8 cellular contexts compared by ENCODE assay signal in the genomic region with DNA sequence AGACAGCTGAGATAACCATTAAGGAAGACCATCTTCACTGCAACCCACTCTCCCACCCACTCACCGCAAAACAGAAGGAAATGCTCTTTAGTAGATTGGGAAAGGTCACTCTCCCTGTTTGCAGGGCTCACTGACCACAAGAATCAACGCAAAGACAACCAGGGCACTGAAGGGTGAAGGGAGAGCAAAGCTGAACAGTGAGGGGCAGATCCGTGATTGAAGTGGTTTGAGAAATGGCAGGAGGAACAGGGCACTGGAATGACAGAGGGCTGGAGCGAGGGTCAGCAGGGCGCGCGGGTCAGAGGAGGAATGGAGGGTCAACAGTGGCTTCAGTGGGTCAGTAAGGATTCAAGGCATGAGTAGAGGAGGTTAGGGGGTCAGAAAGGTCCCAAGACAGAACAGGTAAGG. TPM values are rescaled to one million over a fixed set of nuclear protein-coding genes. Genes with fewer than 3 reads are reported as not detected.
DNase-seq lines count a peak whose midpoint lies in the region; ATAC-seq and TF ChIP-seq lines count a peak whose summit lies in the region.

No MANE protein-coding gene starts in this region.

- H3K27me3 Mint-ChIP-seq in GM23338 (ENCODE audit: insufficient read depth, low read depth, poor library complexity) = peaks cover 7% of the 10 kb centered on the region

- TF ChIP-seq CTCF in GM23338 (conservative IDR thresholded peaks at IDR 0.05; ENCODE audit: low read depth in 2 of 2) = no peak
- no peak for TF ChIP-seq CTCF in fibroblast of pulmonary artery (IDR thresholded peaks at IDR 0.05; ENCODE audit: low read length, missing control alignments)

- H3K4me3 Mint-ChIP-seq in GM23338 = peak overlapping the region; percentile 97

- no peaks in the 10 kb centered on the region for H3K9me3 ChIP-seq in BLaER1

- no peaks in the 10 kb centered on the region; the same call in 2 of the 3 replicates for H3K36me3 Mint-ChIP-seq in GM23338 (ENCODE audit: low read depth)

- H3K27ac ChIP-seq in BLaER1 (peak overlapping the region; percentile 92), GM23338 (ENCODE audit: low read depth) (peak overlapping the region; percentile 90)

- peak overlapping the region; percentile 93 for H3K9ac ChIP-seq in BLaER1

- peak overlapping the region; percentile 66; the same call in 1 of the 2 replicates for H2AFZ ChIP-seq in GM23338

- ATAC-seq in GM23338 (peak; percentile 57), SK-N-SH treated with all-trans-retinoic acid at 6 μM for 48 hours (peak; percentile 39), HG02571 (IDR thresholded peaks at IDR 0.05; ENCODE audit: unreplicated experiment) (no peak)

- H3K36me3 ChIP-seq in BLaER1 = peaks cover 13% of the 10 kb centered on the region; the same call in 1 of the 2 replicates
- H3K36me3 ChIP-seq in GM23338 (ENCODE audit: insufficient read depth) = no peaks in the 10 kb centered on the region

- no peaks in the 10 kb centered on the region for H3K27me3 ChIP-seq in BLaER1
- H3K27me3 ChIP-seq in GM23338 (ENCODE audit: insufficient read depth) = no peaks in the 10 kb centered on the region

- H3K9me2 ChIP-seq in GM23338 (ENCODE audit: insufficient read depth) = no peaks in the 10 kb centered on the region

- peak overlapping the region; percentile 99 for H3K4me2 ChIP-seq in BLaER1
- H3K4me2 ChIP-seq in GM23338 = peak overlapping the region; percentile 100

- peaks cover 53% of the 10 kb centered on the region for H3K79me2 ChIP-seq in GM23338 (replicated peaks; ENCODE audit: insufficient read depth)

- H3K4me3 ChIP-seq in BLaER1 = peak overlapping the region; percentile 94
- H3K4me3 ChIP-seq in GM23338 = peak overlapping the region; percentile 99
- peak overlapping the region; percentile 85 for H3K4me3 ChIP-seq in fibroblast of pulmonary artery (replicated peaks; ENCODE audit: low read depth, low read length)

- H3K4me1 ChIP-seq in BLaER1 = peaks cover 65% of the 10 kb centered on the region
- peaks cover 42% of the 10 kb centered on the region for H3K4me1 ChIP-seq in GM23338 (ENCODE audit: insufficient read depth)

- no peaks in the 10 kb centered on the region for H3F3A ChIP-seq in GM23338 (replicated peaks; ENCODE audit: low read depth)

- no peaks in the 10 kb centered on the region for H3K9me3 Mint-ChIP-seq in GM23338

- peak overlapping the region; percentile 99 for H3K27ac Mint-ChIP-seq in GM23338

- peaks cover 50% of the 10 kb centered on the region for H4K20me1 ChIP-seq in BLaER1
- peaks cover 32% of the 10 kb centered on the region for H4K20me1 ChIP-seq in GM23338 (replicated peaks; ENCODE audit: insufficient read depth)

- H3K4me1 Mint-ChIP-seq in GM23338 = peaks cover 35% of the 10 kb centered on the region

- no peak for DNase-seq in GM23338 (ENCODE audit: low spot score)
- no peak for DNase-seq in fibroblast of pulmonary artery (ENCODE audit: low read depth)
- DNase-seq in pons (ENCODE audit: low spot score) = peak; percentile 30
- no peak for DNase-seq in NCI-H2029 (lab: John Stamatoyannopoulos, UW)
- DNase-seq in hippocampal formation (lab: John Stamatoyannopoulos, UW) = no peak

TF ChIP-seq in GM23338, 12 proteins besides CTCF, POLR2A, EP300 and RAD21:
- no peak for TF ChIP-seq CREB1 (CRISPR knock-in tag; IDR thresholded peaks at IDR 0.05; ENCODE audit: low read depth)
- TF ChIP-seq POLR2AphosphoS5 (IDR thresholded peaks at IDR 0.05; ENCODE audit: low read depth) = no peak

TF ChIP-seq in SK-N-SH treated with all-trans-retinoic acid at 6 μM for 48 hours, 23 proteins besides CTCF, POLR2A, EP300 and RAD21:
- no peak for TF ChIP-seq ZFP30 (CRISPR knock-in tag; IDR thresholded peaks at IDR 0.05)
- TF ChIP-seq ISL1 (CRISPR knock-in tag; IDR thresholded peaks at IDR 0.05) = no peak
- no peak for TF ChIP-seq OSR1 (CRISPR knock-in tag; IDR thresholded peaks at IDR 0.05)
- no peak for TF ChIP-seq ZNF565 (CRISPR knock-in tag; conservative IDR thresholded peaks at IDR 0.05; ENCODE audit: low read depth)
- TF ChIP-seq RARB (CRISPR knock-in tag; IDR thresholded peaks at IDR 0.05) = no peak
- no peak for TF ChIP-seq TSHZ2 (CRISPR knock-in tag; IDR thresholded peaks at IDR 0.05)
- TF ChIP-seq BACH2 (CRISPR knock-in tag; IDR thresholded peaks at IDR 0.05; ENCODE audit: borderline replicate concordance) = no peak
- TF ChIP-seq GLIS3 (CRISPR knock-in tag; IDR thresholded peaks at IDR 0.05) = no peak
- TF ChIP-seq ZNF8 (CRISPR knock-in tag; IDR thresholded peaks at IDR 0.05) = no peak
- TF ChIP-seq ARNTL (CRISPR knock-in tag; IDR thresholded peaks at IDR 0.05; ENCODE audit: borderline replicate concordance, low read depth) = no peak
- TF ChIP-seq CSDC2 (CRISPR knock-in tag; IDR thresholded peaks at IDR 0.05) = no peak
- TF ChIP-seq CREB5 (CRISPR knock-in tag; IDR thresholded peaks at IDR 0.05; ENCODE audit: low read depth) = no peak
- no peak for TF ChIP-seq ESRRG (CRISPR knock-in tag; IDR thresholded peaks at IDR 0.05)
- TF ChIP-seq, protein P1, sequence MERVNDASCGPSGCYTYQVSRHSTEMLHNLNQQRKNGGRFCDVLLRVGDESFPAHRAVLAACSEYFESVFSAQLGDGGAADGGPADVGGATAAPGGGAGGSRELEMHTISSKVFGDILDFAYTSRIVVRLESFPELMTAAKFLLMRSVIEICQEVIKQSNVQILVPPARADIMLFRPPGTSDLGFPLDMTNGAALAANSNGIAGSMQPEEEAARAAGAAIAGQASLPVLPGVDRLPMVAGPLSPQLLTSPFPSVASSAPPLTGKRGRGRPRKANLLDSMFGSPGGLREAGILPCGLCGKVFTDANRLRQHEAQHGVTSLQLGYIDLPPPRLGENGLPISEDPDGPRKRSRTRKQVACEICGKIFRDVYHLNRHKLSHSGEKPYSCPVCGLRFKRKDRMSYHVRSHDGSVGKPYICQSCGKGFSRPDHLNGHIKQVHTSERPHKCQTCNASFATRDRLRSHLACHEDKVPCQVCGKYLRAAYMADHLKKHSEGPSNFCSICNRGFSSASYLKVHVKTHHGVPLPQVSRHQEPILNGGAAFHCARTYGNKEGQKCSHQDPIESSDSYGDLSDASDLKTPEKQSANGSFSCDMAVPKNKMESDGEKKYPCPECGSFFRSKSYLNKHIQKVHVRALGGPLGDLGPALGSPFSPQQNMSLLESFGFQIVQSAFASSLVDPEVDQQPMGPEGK (CRISPR knock-in tag; IDR thresholded peaks at IDR 0.05; ENCODE audit: borderline replicate concordance) = no peak
- no peak for TF ChIP-seq POU6F1 (CRISPR knock-in tag; IDR thresholded peaks at IDR 0.05; ENCODE audit: borderline replicate concordance, low read depth)
- no peak for TF ChIP-seq SNAI2 (CRISPR knock-in tag; IDR thresholded peaks at IDR 0.05)
- TF ChIP-seq ZFP3 (CRISPR knock-in tag; IDR thresholded peaks at IDR 0.05) = no peak

RNA-seq across cellular contexts. Expression of gene MESD, which starts 0.5 kb away (rescaled TPM):
- total RNA-seq in GM23338 (2014; rRNA removed; shearing (Covaris generic)) = 21.1 and 25.6 TPM in 2 replicates
- 47.9 and 52.7 TPM in 2 replicates for polyA plus RNA-seq in GM23338 (2016; fragmentation: Nextera tagmentation; extraction: Ambion mirVana)

RNA-seq across cellular contexts. Expression of gene TLNRD1, which starts 11.6 kb away (rescaled TPM):
- 20.6 and 27.3 TPM in 2 replicates for total RNA-seq in GM23338 (2014; rRNA removed; shearing (Covaris generic))
- polyA plus RNA-seq in GM23338 (2016; fragmentation: Nextera tagmentation; extraction: Ambion mirVana) = 6.7 and 8.0 TPM in 2 replicates
